ENCODE assay signal across 17 cellular contexts in the genomic region with DNA sequence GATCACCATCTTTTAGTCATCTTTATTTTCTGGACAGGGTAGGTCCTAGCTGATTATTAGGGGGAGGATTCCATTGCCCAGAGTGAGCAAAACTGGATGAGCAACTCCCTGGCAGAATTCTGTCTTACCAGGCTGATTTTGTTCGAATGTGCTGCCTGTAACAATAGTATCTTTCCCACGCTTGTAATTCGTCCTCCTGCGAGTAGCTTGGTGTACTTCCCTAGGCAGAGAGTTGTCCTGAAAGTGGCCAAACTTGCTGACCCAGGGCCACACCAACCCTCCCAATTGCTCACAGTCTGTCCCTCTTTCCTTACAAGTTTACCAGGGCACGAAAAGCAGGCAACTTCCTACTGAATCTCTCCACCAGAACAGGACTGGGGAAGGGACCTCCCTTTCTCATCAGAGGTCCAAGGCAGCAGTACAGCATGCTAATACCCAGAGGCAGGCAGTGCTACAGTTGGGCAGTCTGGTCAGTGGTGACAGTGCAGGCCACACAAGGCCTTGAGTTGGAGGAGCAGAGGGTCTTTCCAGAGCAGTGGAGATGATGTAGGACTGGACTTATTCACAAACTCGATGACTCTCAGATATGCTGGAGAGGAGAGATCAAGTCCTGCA.
"Had no signal": no experiment of that assay in that cellular context is flagged by ENCODE, and none has a peak within 500 bp of the region (broad histone marks: within the 10 kb centered on the region; RNA-seq: fewer than 3 reads in every experiment).

No MANE protein-coding gene starts in this region.

- H3K27ac ChIP-seq: adrenal gland, spleen, upper lobe of left lung had no signal

- H3K4me1 ChIP-seq: adrenal gland, esophagus squamous epithelium, upper lobe of left lung had no signal

- H3K4me3 Mint-ChIP-seq: activated CD4-positive, alpha-beta T cell treated with anti-CD3 and anti-CD28 coated beads, Interleukin-2, amount 10 ng/mL, durations not matched to agents 7 days and 5 days; activated naive CD4-positive, alpha-beta T cell treated with anti-CD3 and anti-CD28 coated beads, Interleukin-2, amount 10 ng/mL, durations not matched to agents 7 days and 5 days; activated T-helper 17 cell treated with anti-CD3 and anti-CD28 coated beads, Interleukin-2, amount 50 U/mL, for 72 hours; central memory CD8-positive, alpha-beta T cell; dendritic cell treated with granulocyte-macrophage colony-stimulating factor and Interleukin-4, amounts not matched to agents 40 ng/mL and 50 ng/mL, for 4 days; immature natural killer cell; natural killer cell treated with Interleukin-12 subunit alpha and Interleukin-12 subunit beta and Interleukin-15 and Interleukin-18, amount 100 ng/mL, for 72 hours; stimulated activated naive B cell treated with anti-CD40 and anti-IgM and Interleukin-4, amounts not matched to agents 10 μg/mL and 1 μg/mL and 100 μg/mL, for 72 hours; T-helper 17 cell had no signal

- H3K4me1 Mint-ChIP-seq: activated CD4-positive, alpha-beta T cell treated with anti-CD3 and anti-CD28 coated beads, Interleukin-2, amount 10 ng/mL, durations not matched to agents 7 days and 5 days; activated naive CD4-positive, alpha-beta T cell treated with anti-CD3 and anti-CD28 coated beads, Interleukin-2, amount 10 ng/mL, durations not matched to agents 7 days and 5 days; activated T-helper 17 cell treated with anti-CD3 and anti-CD28 coated beads, Interleukin-2, amount 50 U/mL, for 72 hours; central memory CD8-positive, alpha-beta T cell; immature natural killer cell; stimulated activated naive B cell treated with anti-CD40 and anti-IgM and Interleukin-4, amounts not matched to agents 10 μg/mL and 1 μg/mL and 100 μg/mL, for 72 hours; T-helper 17 cell had no signal

- H3K27me3 ChIP-seq: adrenal gland, esophagus squamous epithelium, spleen, upper lobe of left lung had no signal

- H3K9me3 Mint-ChIP-seq: activated CD4-positive, alpha-beta T cell treated with anti-CD3 and anti-CD28 coated beads, Interleukin-2, amount 10 ng/mL, durations not matched to agents 7 days and 5 days; activated naive CD4-positive, alpha-beta T cell treated with anti-CD3 and anti-CD28 coated beads, Interleukin-2, amount 10 ng/mL, durations not matched to agents 7 days and 5 days; activated T-helper 17 cell treated with anti-CD3 and anti-CD28 coated beads, Interleukin-2, amount 50 U/mL, for 72 hours; central memory CD8-positive, alpha-beta T cell; dendritic cell treated with granulocyte-macrophage colony-stimulating factor and Interleukin-4, amounts not matched to agents 40 ng/mL and 50 ng/mL, for 4 days; natural killer cell treated with Interleukin-12 subunit alpha and Interleukin-12 subunit beta and Interleukin-15 and Interleukin-18, amount 100 ng/mL, for 72 hours; stimulated activated naive B cell treated with anti-CD40 and anti-IgM and Interleukin-4, amounts not matched to agents 10 μg/mL and 1 μg/mL and 100 μg/mL, for 72 hours had no signal

- H3K4me3 ChIP-seq: adrenal gland, esophagus squamous epithelium, spleen, upper lobe of left lung had no signal

- DNase-seq: activated CD4-positive, alpha-beta T cell treated with anti-CD3 and anti-CD28 coated beads, Interleukin-2, amount 10 ng/mL, durations not matched to agents 7 days and 5 days; activated CD4-positive, CD25-positive, alpha-beta regulatory T cell; activated naive CD4-positive, alpha-beta T cell treated with anti-CD3 and anti-CD28 coated beads, Interleukin-2, amount 10 ng/mL, durations not matched to agents 7 days and 5 days; activated T-cell treated with anti-CD3 and anti-CD28 coated beads for 4 hours; esophagus squamous epithelium; immature natural killer cell; spleen; stimulated activated CD4-positive, alpha-beta T cell treated with anti-CD3 and anti-CD28 coated beads, Interleukin-1b, Interleukin-23, amount 100 ng/mL, for 48 hours; stimulated activated naive B cell treated with anti-CD40 and anti-IgM and Interleukin-4, amounts not matched to agents 10 μg/mL and 1 μg/mL and 100 μg/mL, for 72 hours; T-helper 17 cell; upper lobe of left lung had no signal

- H3K27ac Mint-ChIP-seq: activated CD4-positive, alpha-beta T cell treated with anti-CD3 and anti-CD28 coated beads, Interleukin-2, amount 10 ng/mL, durations not matched to agents 7 days and 5 days; activated naive CD4-positive, alpha-beta T cell treated with anti-CD3 and anti-CD28 coated beads, Interleukin-2, amount 10 ng/mL, durations not matched to agents 7 days and 5 days; activated T-helper 17 cell treated with anti-CD3 and anti-CD28 coated beads, Interleukin-2, amount 50 U/mL, for 72 hours; dendritic cell treated with granulocyte-macrophage colony-stimulating factor and Interleukin-4, amounts not matched to agents 40 ng/mL and 50 ng/mL, for 4 days; immature natural killer cell; natural killer cell treated with Interleukin-12 subunit alpha and Interleukin-12 subunit beta and Interleukin-15 and Interleukin-18, amount 100 ng/mL, for 72 hours; stimulated activated naive B cell treated with anti-CD40 and anti-IgM and Interleukin-4, amounts not matched to agents 10 μg/mL and 1 μg/mL and 100 μg/mL, for 72 hours; T-helper 17 cell had no signal

- H3K36me3 Mint-ChIP-seq: activated naive CD4-positive, alpha-beta T cell treated with anti-CD3 and anti-CD28 coated beads, Interleukin-2, amount 10 ng/mL, durations not matched to agents 7 days and 5 days; immature natural killer cell; natural killer cell treated with Interleukin-12 subunit alpha and Interleukin-12 subunit beta and Interleukin-15 and Interleukin-18, amount 100 ng/mL, for 72 hours had no signal

- H3K9me3 ChIP-seq: adrenal gland, esophagus squamous epithelium, spleen, upper lobe of left lung had no signal

- ATAC-seq: activated T-helper 17 cell treated with anti-CD3 and anti-CD28 coated beads, Interleukin-2, amount 50 U/mL, for 72 hours; sciatic nerve; T-helper 17 cell had no signal

- H3K36me3 ChIP-seq: adrenal gland, esophagus squamous epithelium, spleen, upper lobe of left lung had no signal
